ENCODE assay signal across 36 cellular contexts in genomic region chr15:57896114-57896513, GRCh38.
"Had no signal": no experiment of that assay in that cellular context is flagged by ENCODE, and none has a peak within 500 bp of the region (broad histone marks: within the 10 kb centered on the region; RNA-seq: fewer than 3 reads in every experiment).

No MANE protein-coding gene starts in this region.

- ATAC-seq: activated CD8-positive, alpha-beta T cell treated with anti-CD3 and anti-CD28 coated beads for 36 hours; activated naive CD4-positive, alpha-beta T cell treated with anti-CD3 and anti-CD28 coated beads, Interleukin-2, amount 50 U/mL, for 72 hours; activated T-cell treated with anti-CD3 and anti-CD28 coated beads, Interleukin-2, amount 50 U/mL, for 4 hours; activated T-cell treated with anti-CD3 and anti-CD28 coated beads, Interleukin-2, amount 50 U/mL, for 72 hours; activated T-helper 17 cell treated with anti-CD3 and anti-CD28 coated beads, Interleukin-2, amount 50 U/mL, for 72 hours; body of pancreas had no signal

- H3K36me3 ChIP-seq: adrenal gland, brain microvascular endothelial cell, cardiac muscle cell had no signal

- FAIRE-seq: astrocyte, bronchial epithelial cell, TTC549 had no signal

- H3K27me3 ChIP-seq: adrenal gland, body of pancreas, brain microvascular endothelial cell, cardiac muscle cell had no signal

- H3K4me3 ChIP-seq: adrenal gland, body of pancreas, cardiac muscle cell had no signal

- H3K27ac ChIP-seq: adrenal gland, body of pancreas, brain microvascular endothelial cell, cardiac muscle cell, VCaP had no signal

- H3K9me3 ChIP-seq: adrenal gland, body of pancreas had no signal

- H3K4me1 ChIP-seq: adrenal gland, body of pancreas had no signal

- DNase-seq: activated B cell treated with CpG ODN at 0.5 μM for 24 hours; activated CD4-positive, alpha-beta memory T cell treated with anti-CD3 and anti-CD28 coated beads for 36 hours; activated CD4-positive, alpha-beta T cell treated with anti-CD3 and anti-CD28 coated beads for 4 hours; activated CD4-positive, alpha-beta T cell treated with anti-CD3 and anti-CD28 coated beads, Interleukin-2, amount 10 ng/mL, durations not matched to agents 24 days and 14 days; activated CD4-positive, alpha-beta T cell treated with anti-CD3 and anti-CD28 coated beads, Interleukin-2, amount 50 U/mL, for 1 hour; activated CD4-positive, alpha-beta T cell treated with anti-CD3 and anti-CD28 coated beads, Interleukin-2, amount 50 U/mL, for 4 hours; activated CD4-positive, CD25-positive, alpha-beta regulatory T cell treated with anti-CD3 and anti-CD28 coated beads, Interleukin-2, amount 50 U/mL, for 72 hours; activated CD8-positive, alpha-beta memory T cell treated with anti-CD3 and anti-CD28 coated beads, Interleukin-2, amount 50 U/mL, for 4 hours; activated CD8-positive, alpha-beta T cell treated with anti-CD3 and anti-CD28 coated beads for 36 hours; activated effector memory CD4-positive, alpha-beta T cell treated with anti-CD3 and anti-CD28 coated beads, Interleukin-2, amount 50 U/mL, for 16 hours; activated gamma-delta T cell treated with Interleukin-2 at 50 U/mL for 16 hours; activated naive CD4-positive, alpha-beta T cell; activated naive CD4-positive, alpha-beta T cell treated with anti-CD3 and anti-CD28 coated beads for 36 hours; activated naive CD4-positive, alpha-beta T cell treated with anti-CD3 and anti-CD28 coated beads, Interleukin-2, amount 50 U/mL, for 16 hours; activated naive CD8-positive, alpha-beta T cell treated with anti-CD3 and anti-CD28 coated beads for 36 hours; activated T-cell treated with anti-CD3 and anti-CD28 coated beads for 4 hours; activated T-cell treated with anti-CD3 and anti-CD28 coated beads, Interleukin-2, amount 50 U/mL, for 1 hour; activated T-cell treated with anti-CD3 and anti-CD28 coated beads, Interleukin-2, amount 50 U/mL, for 4 hours; activated T-cell treated with anti-CD3 and anti-CD28 coated beads, Interleukin-2, amount 50 U/mL, for 72 hours; adrenal gland; amniotic stem cell; aorta; body of pancreas; brain microvascular endothelial cell; caudate nucleus; cerebellar nuclear complex; T-helper 1 cell; T-helper 2 cell; T-helper 9 cell had no signal
